26 cellular contexts compared by ENCODE assay signal in genomic region chr16:122342-122741, GRCh38. TPM values are rescaled to one million over a fixed set of nuclear protein-coding genes. Genes with fewer than 3 reads are reported as not detected.
A peak's percentile ranks its signal among the peaks of the same experiment; 100 is the strongest.
DNase-seq lines count a peak whose midpoint lies in the region; ATAC-seq and TF ChIP-seq lines count a peak whose summit lies in the region.
"Had no signal": no experiment of that assay in that cellular context is flagged by ENCODE, and none has a peak within 500 bp of the region (broad histone marks: within the 10 kb centered on the region; RNA-seq: fewer than 3 reads in every experiment).

No MANE protein-coding gene starts in this region.

- no peak overlapping the region for H3K4me3 ChIP-seq in hepatocyte
- H3K4me3 ChIP-seq: A549; BLaER1 treated with 17β-estradiol and CSF1 and Interleukin-3, amounts not matched to agents 10 nM and 100 nM; HAP-1 had no signal

- H3K36me3 ChIP-seq in hepatocyte (replicated peaks; ENCODE audit: insufficient read depth, low read depth): no peaks in the 10 kb centered on the region

- peaks cover 3% of the 10 kb centered on the region for H3K79me2 ChIP-seq in hepatocyte

- peaks cover 6% of the 10 kb centered on the region for H4K20me1 ChIP-seq in hepatocyte (ENCODE audit: insufficient read depth, poor library complexity, severe bottlenecking)

- no peaks in the 10 kb centered on the region for H3K27me3 ChIP-seq in hepatocyte
- H3K27me3 ChIP-seq: BE2C; BLaER1 treated with 17β-estradiol and CSF1 and Interleukin-3, amounts not matched to agents 10 nM and 100 nM had no signal

- no peaks in the 10 kb centered on the region for H3K9me2 ChIP-seq in hepatocyte (replicated peaks; ENCODE audit: insufficient read depth)

- peaks cover 14% of the 10 kb centered on the region for H3K36me3 Mint-ChIP-seq in effector memory CD8-positive, alpha-beta T cell (ENCODE audit: insufficient read depth)
- H3K36me3 Mint-ChIP-seq in natural killer cell treated with Interleukin-12 subunit alpha and Interleukin-12 subunit beta and Interleukin-15 and Interleukin-18, amount 100 ng/mL, for 72 hours: no peaks in the 10 kb centered on the region
- peaks cover 16% of the 10 kb centered on the region for H3K36me3 Mint-ChIP-seq in stimulated activated memory B cell treated with anti-CD40 and anti-IgM and Interleukin-4, amounts not matched to agents 10 μg/mL and 1 μg/mL and 100 μg/mL, for 72 hours
- no peaks in the 10 kb centered on the region for H3K36me3 Mint-ChIP-seq in glutamatergic neuron (ENCODE audit: unreplicated experiment)

- 87% methylated on average over 2 of the region's 2 CpGs for WGBS in hepatocyte (ENCODE audit: low lambda C conversion rate, missing lambda C conversion rate)

- ATAC-seq in effector memory CD8-positive, alpha-beta T cell (replicated peaks): no peak
- no peak for ATAC-seq in natural killer cell treated with Interleukin-12 subunit alpha and Interleukin-12 subunit beta and Interleukin-15 and Interleukin-18, amount 100 ng/mL, for 72 hours
- no peak for ATAC-seq in stimulated activated memory B cell treated with anti-CD40 and anti-IgM and Interleukin-4, amounts not matched to agents 10 μg/mL and 1 μg/mL and 100 μg/mL, for 72 hours
- ATAC-seq: A549 had no signal

- no peaks in the 10 kb centered on the region for H3K9me3 Mint-ChIP-seq in effector memory CD8-positive, alpha-beta T cell
- no peaks in the 10 kb centered on the region for H3K9me3 Mint-ChIP-seq in natural killer cell treated with Interleukin-12 subunit alpha and Interleukin-12 subunit beta and Interleukin-15 and Interleukin-18, amount 100 ng/mL, for 72 hours
- H3K9me3 Mint-ChIP-seq in stimulated activated memory B cell treated with anti-CD40 and anti-IgM and Interleukin-4, amounts not matched to agents 10 μg/mL and 1 μg/mL and 100 μg/mL, for 72 hours: no peaks in the 10 kb centered on the region
- no peaks in the 10 kb centered on the region for H3K9me3 Mint-ChIP-seq in glutamatergic neuron (ENCODE audit: unreplicated experiment)
- H3K9me3 Mint-ChIP-seq: CD14-positive monocyte; CD4-positive, alpha-beta T cell; CD8-positive, alpha-beta memory T cell; HFFc6 had no signal

- TF ChIP-seq CTCF in hepatocyte (IDR thresholded peaks at IDR 0.05; ENCODE audit: poor library complexity) (no peak), glutamatergic neuron (IDR thresholded peaks at IDR 0.05; ENCODE audit: partially characterized antibody, unreplicated experiment) (no peak)

- no peaks in the 10 kb centered on the region for H3K9me3 ChIP-seq in hepatocyte (ENCODE audit: low read depth)
- H3K9me3 ChIP-seq: A549; BE2C; BLaER1 treated with 17β-estradiol and CSF1 and Interleukin-3, amounts not matched to agents 10 nM and 100 nM; HAP-1 had no signal

- H3K27ac ChIP-seq in hepatocyte: peak overlapping the region; percentile 27
- no peak overlapping the region for H3K27ac ChIP-seq in caudate nucleus (ENCODE audit: low read depth, low read length)
- H3K27ac ChIP-seq: A549; BLaER1 treated with 17β-estradiol and CSF1 and Interleukin-3, amounts not matched to agents 10 nM and 100 nM had no signal

- H3K4me2 ChIP-seq in hepatocyte: no peak overlapping the region
- H3K4me2 ChIP-seq: A549; BLaER1 treated with 17β-estradiol and CSF1 and Interleukin-3, amounts not matched to agents 10 nM and 100 nM had no signal

- peak overlapping the region; percentile 93 to 94 for H3K27ac Mint-ChIP-seq in effector memory CD8-positive, alpha-beta T cell
- H3K27ac Mint-ChIP-seq in natural killer cell treated with Interleukin-12 subunit alpha and Interleukin-12 subunit beta and Interleukin-15 and Interleukin-18, amount 100 ng/mL, for 72 hours: peak overlapping the region; percentile 69 to 89
- no peak overlapping the region for H3K27ac Mint-ChIP-seq in stimulated activated memory B cell treated with anti-CD40 and anti-IgM and Interleukin-4, amounts not matched to agents 10 μg/mL and 1 μg/mL and 100 μg/mL, for 72 hours
- H3K27ac Mint-ChIP-seq in glutamatergic neuron (ENCODE audit: unreplicated experiment): no peak overlapping the region
- H3K27ac Mint-ChIP-seq: CD4-positive, alpha-beta T cell; HFFc6 had no signal

- H3K4me1 Mint-ChIP-seq in effector memory CD8-positive, alpha-beta T cell (ENCODE audit: low read depth in 2 of 2): peaks cover 22 to 26% of the 10 kb centered on the region in 2 donors
- peaks cover 24 to 36% of the 10 kb centered on the region in 2 donors for H3K4me1 Mint-ChIP-seq in natural killer cell treated with Interleukin-12 subunit alpha and Interleukin-12 subunit beta and Interleukin-15 and Interleukin-18, amount 100 ng/mL, for 72 hours (ENCODE audit: low read depth in 2 of 2)
- no peaks in the 10 kb centered on the region for H3K4me1 Mint-ChIP-seq in stimulated activated memory B cell treated with anti-CD40 and anti-IgM and Interleukin-4, amounts not matched to agents 10 μg/mL and 1 μg/mL and 100 μg/mL, for 72 hours
- no peaks in the 10 kb centered on the region for H3K4me1 Mint-ChIP-seq in glutamatergic neuron (ENCODE audit: low read depth, unreplicated experiment)
- H3K4me1 Mint-ChIP-seq: CD14-positive monocyte had no signal

- no peak overlapping the region for H2AFZ ChIP-seq in hepatocyte

- peak; percentile 25 for DNase-seq in COLO829 (ENCODE audit: low spot score)
- no peak for DNase-seq in effector memory CD8-positive, alpha-beta T cell
- DNase-seq in hepatocyte (ENCODE audit: low spot score): no peak
- DNase-seq in natural killer cell treated with Interleukin-12 subunit alpha and Interleukin-12 subunit beta and Interleukin-15 and Interleukin-18, amount 100 ng/mL, for 72 hours (ENCODE audit: low spot score): no peak
- no peak for DNase-seq in glutamatergic neuron
- no peak for DNase-seq in caudate nucleus (lab: John Stamatoyannopoulos, UW)
- DNase-seq: 8988T; ACHN; AML-193; BE2C; Calu3; CD4-positive, alpha-beta T cell; CD8-positive, alpha-beta memory T cell; COR-L47; DMS53; DMS79 treated with DMSO at 0.1 percent for 48 hours; GF-D8; GOT3; HFFc6 had no signal

- H3K27me3 Mint-ChIP-seq in effector memory CD8-positive, alpha-beta T cell: no peaks in the 10 kb centered on the region
- H3K27me3 Mint-ChIP-seq in natural killer cell treated with Interleukin-12 subunit alpha and Interleukin-12 subunit beta and Interleukin-15 and Interleukin-18, amount 100 ng/mL, for 72 hours: no peaks in the 10 kb centered on the region
- H3K27me3 Mint-ChIP-seq in stimulated activated memory B cell treated with anti-CD40 and anti-IgM and Interleukin-4, amounts not matched to agents 10 μg/mL and 1 μg/mL and 100 μg/mL, for 72 hours: no peaks in the 10 kb centered on the region
- no peaks in the 10 kb centered on the region for H3K27me3 Mint-ChIP-seq in glutamatergic neuron (ENCODE audit: unreplicated experiment)
- H3K27me3 Mint-ChIP-seq: CD4-positive, alpha-beta T cell; CD8-positive, alpha-beta memory T cell had no signal

- no peak overlapping the region for H3K4me3 Mint-ChIP-seq in effector memory CD8-positive, alpha-beta T cell
- no peak overlapping the region for H3K4me3 Mint-ChIP-seq in natural killer cell treated with Interleukin-12 subunit alpha and Interleukin-12 subunit beta and Interleukin-15 and Interleukin-18, amount 100 ng/mL, for 72 hours
- H3K4me3 Mint-ChIP-seq in stimulated activated memory B cell treated with anti-CD40 and anti-IgM and Interleukin-4, amounts not matched to agents 10 μg/mL and 1 μg/mL and 100 μg/mL, for 72 hours: no peak overlapping the region
- H3K4me3 Mint-ChIP-seq in glutamatergic neuron (ENCODE audit: unreplicated experiment): no peak overlapping the region
- H3K4me3 Mint-ChIP-seq: CD14-positive monocyte; CD4-positive, alpha-beta T cell; HFFc6 had no signal

- no peaks in the 10 kb centered on the region for H3K4me1 ChIP-seq in hepatocyte (ENCODE audit: insufficient read depth)
- H3K4me1 ChIP-seq: BE2C had no signal

RNA-seq across cellular contexts. Expression of gene NPRL3, which starts 16.1 kb away (rescaled TPM):
- total RNA-seq in hepatocyte (5.5 and 10.2 TPM in 2 replicates), glutamatergic neuron (ENCODE audit: unreplicated experiment) (38.9 TPM)
- polyA plus RNA-seq in hepatocyte: 28.8 and 31.2 TPM in 2 replicates
- 10 to 100 TPM; 33.3 to 68.5 TPM for total RNA-seq in natural killer cell treated with Interleukin-12 subunit alpha and Interleukin-12 subunit beta and Interleukin-15 and Interleukin-18, amount 100 ng/mL, for 72 hours

RNA-seq across cellular contexts. Expression of gene HBZ, which starts 30.1 kb away (rescaled TPM):
- not detected in 2 replicates for total RNA-seq in hepatocyte
- 0.28 TPM in 1 of 2 replicates, not detected in the other for polyA plus RNA-seq in hepatocyte
- total RNA-seq in natural killer cell treated with Interleukin-12 subunit alpha and Interleukin-12 subunit beta and Interleukin-15 and Interleukin-18, amount 100 ng/mL, for 72 hours: not detected
- total RNA-seq in glutamatergic neuron (ENCODE audit: unreplicated experiment): not detected
- total RNA-seq: Calu3; CD4-positive, alpha-beta T cell; CD8-positive, alpha-beta memory T cell; Daoy; G401; HFFc6 had no signal
- polyA plus RNA-seq: A549; CD14-positive monocyte; CD8-positive, alpha-beta memory T cell had no signal

RNA-seq across cellular contexts. Expression of gene HBM, which starts 43.4 kb away (rescaled TPM):
- total RNA-seq in hepatocyte: not detected in 2 replicates
- polyA plus RNA-seq in hepatocyte: not detected in 2 replicates
- total RNA-seq in natural killer cell treated with Interleukin-12 subunit alpha and Interleukin-12 subunit beta and Interleukin-15 and Interleukin-18, amount 100 ng/mL, for 72 hours: not detected
- not detected for total RNA-seq in glutamatergic neuron (ENCODE audit: unreplicated experiment)
- total RNA-seq: Calu3; CD4-positive, alpha-beta T cell; CD8-positive, alpha-beta memory T cell; Daoy; G401; HFFc6 had no signal
- polyA plus RNA-seq: A549; CD14-positive monocyte; CD8-positive, alpha-beta memory T cell had no signal

RNA-seq across cellular contexts. Expression of gene MPG, which starts 44.3 kb away (rescaled TPM):
- 67.4 and 85.7 TPM in 2 replicates for total RNA-seq in hepatocyte
- polyA plus RNA-seq in hepatocyte: 83.9 and 121 TPM in 2 replicates
- total RNA-seq in natural killer cell treated with Interleukin-12 subunit alpha and Interleukin-12 subunit beta and Interleukin-15 and Interleukin-18, amount 100 ng/mL, for 72 hours: 10 to 100 TPM; 39.9 to 43.8 TPM
- total RNA-seq in glutamatergic neuron (ENCODE audit: unreplicated experiment): 24.7 TPM

RNA-seq across cellular contexts. Expression of gene RHBDF1, which starts 49.9 kb away (rescaled TPM):
- total RNA-seq in hepatocyte (21.8 and 41.5 TPM in 2 replicates), glutamatergic neuron (ENCODE audit: unreplicated experiment) (25.2 TPM)
- 73.6 and 95.3 TPM in 2 replicates for polyA plus RNA-seq in hepatocyte
- total RNA-seq in natural killer cell treated with Interleukin-12 subunit alpha and Interleukin-12 subunit beta and Interleukin-15 and Interleukin-18, amount 100 ng/mL, for 72 hours: 1 to 10 TPM in 1 of 2 donors, under 1 TPM in 1; 0.84 to 2.5 TPM
- polyA plus RNA-seq: CD14-positive monocyte; CD8-positive, alpha-beta memory T cell had no signal

Comparison
In these comparisons a context has a peak if more than half of its experiments do, and no peak if none do; other contexts are left out.
1. H3K27ac Mint-ChIP-seq: peak in effector memory CD8-positive, alpha-beta T cell (2 of 2) and natural killer cell treated with Interleukin-12 subunit alpha and Interleukin-12 subunit beta and Interleukin-15 and Interleukin-18, amount 100 ng/mL, for 72 hours (2 of 2); none in stimulated activated memory B cell treated with anti-CD40 and anti-IgM and Interleukin-4, amounts not matched to agents 10 μg/mL and 1 μg/mL and 100 μg/mL, for 72 hours (single experiment) and glutamatergic neuron (single experiment).